Comparison of ENCODE assay signal across 8 cellular contexts in genomic region chr11:111977141-111978027, GRCh38. TPM values are rescaled to one million over a fixed set of nuclear protein-coding genes. Genes with fewer than 3 reads are reported as not detected.
DNase-seq lines count a peak whose midpoint lies in the region; ATAC-seq and TF ChIP-seq lines count a peak whose summit lies in the region.

No MANE protein-coding gene starts in this region.

- DNase-seq in DMS79 treated with DMSO at 0.1 percent for 48 hours (lab: John Stamatoyannopoulos, UW) = peak; percentile 21
- peak; percentile 47 for DNase-seq in HPDE6-E6E7 (ENCODE audit: extremely low spot score)
- no peak for DNase-seq in activated T-helper 1 cell treated with anti-CD3 and anti-CD28 coated beads, Interleukin-12 subunit alpha, Interleukin-12 subunit beta, Interleukin-2, Interleukin-4 antibody, amounts not matched to agents 30 ng/mL and 10 ng/mL and 1 ng/mL, durations not matched to agents 14 hours and 24 hours and 36 hours (ENCODE audit: low spot score)
- DNase-seq in foreskin fibroblast = peak; percentile 41 to 73
- DNase-seq in naive thymus-derived CD8-positive, alpha-beta T cell = peak in 6 of 10 donors; percentile 4 to 28 (median 20)
- peak; percentile 82 for DNase-seq in ureter (ENCODE audit: low spot score)
- no peak for DNase-seq in SKM-1 treated with dmso at 0.1 percent for 144 hours (lab: John Stamatoyannopoulos, UW; ENCODE audit: unreplicated experiment)

- no peak for TF ChIP-seq CTCF in foreskin fibroblast (IDR thresholded peaks at IDR 0.05; ENCODE audit: low read depth, low read length)

- H3K4me3 ChIP-seq in foreskin fibroblast (ENCODE audit: low read depth in 1 of 2, low read length in 2 of 2) = peak overlapping the region; percentile 53 to 85

- H3K27ac Mint-ChIP-seq in activated T-helper 1 cell treated with anti-CD3 and anti-CD28 coated beads, Interleukin-12 subunit alpha, Interleukin-12 subunit beta, Interleukin-2, Interleukin-4 antibody, amounts not matched to agents 30 ng/mL and 10 ng/mL and 1 ng/mL, durations not matched to agents 14 hours and 24 hours and 36 hours = no peak overlapping the region
- peak overlapping the region in 1 of 10 donors; percentile 20 for H3K27ac Mint-ChIP-seq in naive thymus-derived CD8-positive, alpha-beta T cell

- POLR2A ChIA-PET in naive thymus-derived CD8-positive, alpha-beta T cell (lab: Charles Lee) = interaction anchor here (0.6 kb wide), 1 partner anchor 57 kb away, joined by 3 read pairs; no protein-coding TSS in a partner anchor

- H3K9me3 Mint-ChIP-seq in activated T-helper 1 cell treated with anti-CD3 and anti-CD28 coated beads, Interleukin-12 subunit alpha, Interleukin-12 subunit beta, Interleukin-2, Interleukin-4 antibody, amounts not matched to agents 30 ng/mL and 10 ng/mL and 1 ng/mL, durations not matched to agents 14 hours and 24 hours and 36 hours = no peaks in the 10 kb centered on the region
- no peaks in the 10 kb centered on the region for H3K9me3 Mint-ChIP-seq in naive thymus-derived CD8-positive, alpha-beta T cell

- peaks cover 7% of the 10 kb centered on the region for H3K36me3 Mint-ChIP-seq in activated T-helper 1 cell treated with anti-CD3 and anti-CD28 coated beads, Interleukin-12 subunit alpha, Interleukin-12 subunit beta, Interleukin-2, Interleukin-4 antibody, amounts not matched to agents 30 ng/mL and 10 ng/mL and 1 ng/mL, durations not matched to agents 14 hours and 24 hours and 36 hours (ENCODE audit: low read depth)
- peaks cover 0 to 2% (median 2%) of the 10 kb centered on the region in 3 donors for H3K36me3 Mint-ChIP-seq in naive thymus-derived CD8-positive, alpha-beta T cell

- peak overlapping the region; percentile 74 for H3K4me3 Mint-ChIP-seq in activated T-helper 1 cell treated with anti-CD3 and anti-CD28 coated beads, Interleukin-12 subunit alpha, Interleukin-12 subunit beta, Interleukin-2, Interleukin-4 antibody, amounts not matched to agents 30 ng/mL and 10 ng/mL and 1 ng/mL, durations not matched to agents 14 hours and 24 hours and 36 hours
- H3K4me3 Mint-ChIP-seq in naive thymus-derived CD8-positive, alpha-beta T cell = peak overlapping the region; percentile 62 to 77 (median 70)

- H3K4me1 Mint-ChIP-seq in activated T-helper 1 cell treated with anti-CD3 and anti-CD28 coated beads, Interleukin-12 subunit alpha, Interleukin-12 subunit beta, Interleukin-2, Interleukin-4 antibody, amounts not matched to agents 30 ng/mL and 10 ng/mL and 1 ng/mL, durations not matched to agents 14 hours and 24 hours and 36 hours (ENCODE audit: low read depth) = peaks cover 9% of the 10 kb centered on the region
- H3K4me1 Mint-ChIP-seq in naive thymus-derived CD8-positive, alpha-beta T cell = peaks cover 2 to 11% (median 9%) of the 10 kb centered on the region in 4 donors

- intact Hi-C loops in activated T-helper 1 cell treated with anti-CD3 and anti-CD28 coated beads, Interleukin-12 subunit alpha, Interleukin-12 subunit beta, Interleukin-2, Interleukin-4 antibody, amounts not matched to agents 30 ng/mL and 10 ng/mL and 1 ng/mL, durations not matched to agents 14 hours and 24 hours and 36 hours (cut with micrococcal nuclease) = no loop called here

- ATAC-seq in naive thymus-derived CD8-positive, alpha-beta T cell = peak; percentile 78 to 85
- ATAC-seq in HG03378 (IDR thresholded peaks at IDR 0.05; ENCODE audit: unreplicated experiment) = no peak

- peaks cover 9% of the 10 kb centered on the region for H3K27me3 Mint-ChIP-seq in activated T-helper 1 cell treated with anti-CD3 and anti-CD28 coated beads, Interleukin-12 subunit alpha, Interleukin-12 subunit beta, Interleukin-2, Interleukin-4 antibody, amounts not matched to agents 30 ng/mL and 10 ng/mL and 1 ng/mL, durations not matched to agents 14 hours and 24 hours and 36 hours (ENCODE audit: insufficient read depth)
- peaks cover 11 to 32% (median 24%) of the 10 kb centered on the region in 5 donors for H3K27me3 Mint-ChIP-seq in naive thymus-derived CD8-positive, alpha-beta T cell

RNA-seq across cellular contexts. Expression of gene DIXDC1, which starts 40.2 kb away (rescaled TPM):
- total RNA-seq in activated T-helper 1 cell treated with anti-CD3 and anti-CD28 coated beads, Interleukin-12 subunit alpha, Interleukin-12 subunit beta, Interleukin-2, Interleukin-4 antibody, amounts not matched to agents 30 ng/mL and 10 ng/mL and 1 ng/mL, durations not matched to agents 14 hours and 24 hours and 36 hours = 15.2 and 16.0 TPM in 2 replicates
- 1 to 10 TPM in 1 of 2 experiments, under 1 TPM in 1; 0.80 to 1.2 TPM for total RNA-seq in naive thymus-derived CD8-positive, alpha-beta T cell
- polyA plus RNA-seq in naive thymus-derived CD8-positive, alpha-beta T cell = 1 to 10 TPM in 1 of 3 donors, under 1 TPM in 2; 0.27 to 5.7 (median 0.81) TPM
- 24.7 TPM for total RNA-seq in ureter

RNA-seq across cellular contexts. Expression of gene DLAT, which starts 47.8 kb away (rescaled TPM):
- total RNA-seq in activated T-helper 1 cell treated with anti-CD3 and anti-CD28 coated beads, Interleukin-12 subunit alpha, Interleukin-12 subunit beta, Interleukin-2, Interleukin-4 antibody, amounts not matched to agents 30 ng/mL and 10 ng/mL and 1 ng/mL, durations not matched to agents 14 hours and 24 hours and 36 hours = 52.0 and 54.5 TPM in 2 replicates
- total RNA-seq in naive thymus-derived CD8-positive, alpha-beta T cell = 10 to 100 TPM; 20.0 to 20.5 TPM
- polyA plus RNA-seq in naive thymus-derived CD8-positive, alpha-beta T cell = 10 to 100 TPM; 22.4 to 26.1 (median 24.5) TPM
- total RNA-seq in ureter = 35.6 TPM

RNA-seq across cellular contexts. Expression of gene C11orf52, which starts 58.7 kb away (rescaled TPM):
- total RNA-seq in activated T-helper 1 cell treated with anti-CD3 and anti-CD28 coated beads, Interleukin-12 subunit alpha, Interleukin-12 subunit beta, Interleukin-2, Interleukin-4 antibody, amounts not matched to agents 30 ng/mL and 10 ng/mL and 1 ng/mL, durations not matched to agents 14 hours and 24 hours and 36 hours = not detected in 2 replicates
- total RNA-seq in naive thymus-derived CD8-positive, alpha-beta T cell = not detected
- polyA plus RNA-seq in naive thymus-derived CD8-positive, alpha-beta T cell = not detected
- 8.5 TPM for total RNA-seq in ureter

Comparison
In these comparisons a context has a peak if more than half of its experiments do, and no peak if none do; other contexts are left out.
1. DNase-seq: peak in DMS79 treated with DMSO at 0.1 percent for 48 hours (single experiment), HPDE6-E6E7 (single experiment), foreskin fibroblast (2 of 2), naive thymus-derived CD8-positive, alpha-beta T cell (6 of 10) and ureter (single experiment); none in activated T-helper 1 cell treated with anti-CD3 and anti-CD28 coated beads, Interleukin-12 subunit alpha, Interleukin-12 subunit beta, Interleukin-2, Interleukin-4 antibody, amounts not matched to agents 30 ng/mL and 10 ng/mL and 1 ng/mL, durations not matched to agents 14 hours and 24 hours and 36 hours (single experiment) and SKM-1 treated with dmso at 0.1 percent for 144 hours (single experiment).